Comparison of ENCODE assay signal across 11 cellular contexts in the genomic region with DNA sequence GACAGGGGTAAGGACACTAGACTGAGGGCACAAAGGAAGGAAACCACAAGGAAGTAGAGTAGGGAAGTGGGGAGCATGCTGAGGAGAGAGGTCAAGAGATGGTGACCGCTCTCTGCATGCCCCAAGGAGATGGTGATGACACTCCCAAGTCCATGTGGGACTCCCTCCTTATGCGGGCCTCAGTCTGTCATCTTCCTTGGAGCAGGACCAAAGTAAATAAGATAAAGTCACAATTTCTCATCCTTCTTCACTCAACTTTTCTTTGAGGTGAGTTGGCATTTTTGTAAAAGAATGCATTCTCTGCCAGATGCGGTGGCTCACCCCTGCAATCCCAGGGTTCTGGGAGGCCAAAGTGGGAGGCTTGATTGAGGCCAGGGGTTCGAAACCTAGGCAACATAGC. TPM values are rescaled to one million over a fixed set of nuclear protein-coding genes. Genes with fewer than 3 reads are reported as not detected.
DNase-seq lines count a peak whose midpoint lies in the region; ATAC-seq and TF ChIP-seq lines count a peak whose summit lies in the region.
"Had no signal": no experiment of that assay in that cellular context is flagged by ENCODE, and none has a peak within 500 bp of the region (broad histone marks: within the 10 kb centered on the region; RNA-seq: fewer than 3 reads in every experiment).

No MANE protein-coding gene starts in this region.

- no peaks in the 10 kb centered on the region for H4K20me1 ChIP-seq in MM.1S (ENCODE audit: insufficient read depth, low read length)

- H3K4me1 ChIP-seq in MM.1S (ENCODE audit: low read length) (peaks cover 11% of the 10 kb centered on the region), body of pancreas (peaks cover 47% of the 10 kb centered on the region), transverse colon (peaks cover 5 to 25% (median 18%) of the 10 kb centered on the region in 4 donors)

- H3K9me3 ChIP-seq in MM.1S (replicated peaks; ENCODE audit: insufficient read depth, low read length), result no peaks in the 10 kb centered on the region
- no peaks in the 10 kb centered on the region for H3K9me3 ChIP-seq in body of pancreas
- no peaks in the 10 kb centered on the region for H3K9me3 ChIP-seq in transverse colon

- in situ Hi-C loops in transverse colon (cut with MboI; ENCODE audit: low pct_ligation_motif_present in 1 of 4, low pct_unique_long_range_greater_than_20kb in 1 of 4, low sequenced_read_pairs in 3 of 4), result no loop called here

- H3K27me3 ChIP-seq in MM.1S (replicated peaks; ENCODE audit: insufficient read depth, low read length), result no peaks in the 10 kb centered on the region
- H3K27me3 ChIP-seq in body of pancreas, result no peaks in the 10 kb centered on the region
- H3K27me3 ChIP-seq in transverse colon, result no peaks in the 10 kb centered on the region

- no peaks in the 10 kb centered on the region for H3K27me3 Mint-ChIP-seq in T-helper 2 cell treated with Interferon-gamma antibody and Interleukin-4, amounts not matched to agents 5 μg/mL and 100 μg/mL, for 36 hours (ENCODE audit: low read depth)
- no peaks in the 10 kb centered on the region for H3K27me3 Mint-ChIP-seq in neural crest cell (ENCODE audit: low read depth)
- H3K27me3 Mint-ChIP-seq in CD14-positive monocyte (ENCODE audit: low read depth in 3 of 3), result peaks cover 0 to 2% (median 1%) of the 10 kb centered on the region in 3 donors

- peaks cover 7% of the 10 kb centered on the region for H3K36me3 Mint-ChIP-seq in T-helper 2 cell treated with Interferon-gamma antibody and Interleukin-4, amounts not matched to agents 5 μg/mL and 100 μg/mL, for 36 hours (ENCODE audit: low read depth)
- H3K36me3 Mint-ChIP-seq in neural crest cell (ENCODE audit: low read depth) (no peaks in the 10 kb centered on the region), CD14-positive monocyte (peaks cover 5 to 8% of the 10 kb centered on the region in 2 donors)

- peaks cover 19% of the 10 kb centered on the region for H3K4me1 Mint-ChIP-seq in T-helper 2 cell treated with Interferon-gamma antibody and Interleukin-4, amounts not matched to agents 5 μg/mL and 100 μg/mL, for 36 hours (ENCODE audit: low read depth)
- H3K4me1 Mint-ChIP-seq in neural crest cell, result peaks cover 24% of the 10 kb centered on the region
- peaks cover 37% of the 10 kb centered on the region for H3K4me1 Mint-ChIP-seq in CD14-positive monocyte

- H3K79me2 ChIP-seq in MM.1S (ENCODE audit: low read length), result 0 out of 2 replicates have a peak, but pooled peaks cover 7% of the 10 kb centered on the region

- H3K9me2 ChIP-seq in MM.1S (replicated peaks; ENCODE audit: insufficient read depth, low read length), result no peaks in the 10 kb centered on the region

- ATAC-seq in body of pancreas, result no peak

- no peak for DNase-seq in T-helper 2 cell treated with Interferon-gamma antibody and Interleukin-4, amounts not matched to agents 5 μg/mL and 100 μg/mL, for 36 hours (ENCODE audit: low spot score)
- DNase-seq in T-helper 2 cell (no peak), MM.1S (no peak), body of pancreas (no peak), neural crest cell (ENCODE audit: low read depth, low spot score) (no peak), CD14-positive monocyte (ENCODE audit: low spot score) (no peak), NCI-H1048 (lab: John Stamatoyannopoulos, UW) (no peak), transverse colon (no peak)
- DNase-seq: NCI-H1436 treated with DMSO at 0.1 percent for 48 hours, NCI-H748 treated with DMSO at 0.1 percent for 48 hours had no signal

- peaks cover 15% of the 10 kb centered on the region; the same call in 1 of the 2 replicates for H3F3A ChIP-seq in MM.1S (ENCODE audit: insufficient read depth, low read length)

- H2AFZ ChIP-seq in MM.1S (ENCODE audit: low read length), result no peak overlapping the region

- TF ChIP-seq CTCF in MM.1S (IDR thresholded peaks at IDR 0.05; ENCODE audit: low read length), result no peak
- no peak for TF ChIP-seq CTCF in body of pancreas (IDR thresholded peaks at IDR 0.05)
- TF ChIP-seq CTCF in neural crest cell (conservative IDR thresholded peaks at IDR 0.05), result no peak
- TF ChIP-seq CTCF in CD14-positive monocyte (IDR thresholded peaks at IDR 0.05), result no peak
- no peak for TF ChIP-seq CTCF in transverse colon (IDR thresholded peaks at IDR 0.05)

- intact Hi-C loops in body of pancreas (cut with DNase I), result no loop called here
- intact Hi-C loops in CD14-positive monocyte (cut with micrococcal nuclease), result loop anchor here in 1 of 2 donors (10.0 kb wide), 1 partner anchor 533 kb away; no protein-coding TSS in a partner anchor
- intact Hi-C loops in transverse colon (cut with DNase I; ENCODE audit: low total_unique reads), result no loop called here

- H3K9ac ChIP-seq in MM.1S (ENCODE audit: low read length), result no peak overlapping the region

- H3K36me3 ChIP-seq in MM.1S (replicated peaks; ENCODE audit: insufficient read depth, low read length) (no peaks in the 10 kb centered on the region), body of pancreas (replicated peaks in 1 of 2; ENCODE audit: insufficient read depth in 1 of 2, low read depth in 2 of 2) (no peaks in the 10 kb centered on the region), transverse colon (no peaks in the 10 kb centered on the region)

- WGBS in body of pancreas, 2 donors, result 68 to 73% methylated on average over 4 of the region's 4 CpGs
- 85% methylated on average over 4 of the region's 4 CpGs; no CpG with 5 or more reads in 1 of the 2 donors for WGBS in transverse colon (ENCODE audit: low coverage in 1 of 2), 2 donors

- H3K9me3 Mint-ChIP-seq in T-helper 2 cell treated with Interferon-gamma antibody and Interleukin-4, amounts not matched to agents 5 μg/mL and 100 μg/mL, for 36 hours, result no peaks in the 10 kb centered on the region
- H3K9me3 Mint-ChIP-seq in neural crest cell (no peaks in the 10 kb centered on the region), CD14-positive monocyte (peaks cover 0 to 3% (median 0%) of the 10 kb centered on the region in 7 donors)

- TF ChIP-seq POLR2A in body of pancreas (IDR thresholded peaks at IDR 0.05) (no peak), transverse colon (IDR thresholded peaks at IDR 0.05) (no peak)

- H3K4me3 ChIP-seq in MM.1S (ENCODE audit: low read length), result no peak overlapping the region
- no peak overlapping the region for H3K4me3 ChIP-seq in body of pancreas
- H3K4me3 ChIP-seq in transverse colon, result no peak overlapping the region

- H3K27ac Mint-ChIP-seq in T-helper 2 cell treated with Interferon-gamma antibody and Interleukin-4, amounts not matched to agents 5 μg/mL and 100 μg/mL, for 36 hours, result peak overlapping the region; percentile 15
- no peak overlapping the region for H3K27ac Mint-ChIP-seq in neural crest cell (ENCODE audit: unreplicated experiment)
- no peak overlapping the region for H3K27ac Mint-ChIP-seq in CD14-positive monocyte

- H3K4me3 Mint-ChIP-seq in T-helper 2 cell treated with Interferon-gamma antibody and Interleukin-4, amounts not matched to agents 5 μg/mL and 100 μg/mL, for 36 hours, result peak overlapping the region; percentile 99
- H3K4me3 Mint-ChIP-seq in neural crest cell (peak overlapping the region; percentile 92), CD14-positive monocyte (no peak overlapping the region)

- peak overlapping the region; percentile 90; the same call in 1 of the 2 replicates for H3K4me2 ChIP-seq in MM.1S (ENCODE audit: low read depth, low read length)

- H3K27ac ChIP-seq in MM.1S (ENCODE audit: low read length) (no peak overlapping the region), body of pancreas (peak overlapping the region in 3 of 4 donors; percentile 77 to 86 (median 82)), transverse colon (peak overlapping the region in 1 of 4 donors; percentile 91)
- H3K27ac ChIP-seq: HL-60 had no signal

- no peak for TF ChIP-seq EP300 in transverse colon (IDR thresholded peaks at IDR 0.05; ENCODE audit: low read depth)

RNA-seq across cellular contexts. Expression of gene KANK1, which starts 33.2 kb away (rescaled TPM):
- total RNA-seq in body of pancreas, result 10 to 100 TPM; 37.9 to 44.2 TPM
- 20.7 and 21.0 TPM in 2 replicates for total RNA-seq in neural crest cell
- polyA plus RNA-seq in CD14-positive monocyte, result under 1 TPM in 1 of 2 donors, not detected in 1; 0.03 TPM
- total RNA-seq in transverse colon, result 10 to 100 TPM; 33.9 to 45.6 (median 43.1) TPM

Comparison
In these comparisons a context has a peak if more than half of its experiments do, and no peak if none do; other contexts are left out.
1. H3K4me3 Mint-ChIP-seq: peak in T-helper 2 cell treated with Interferon-gamma antibody and Interleukin-4, amounts not matched to agents 5 μg/mL and 100 μg/mL, for 36 hours (single experiment) and neural crest cell (single experiment); none in CD14-positive monocyte (0 of 2).